In genomic region chr16:68089067-68089466, GRCh38 we compare ENCODE assay signal across 21 cellular contexts. TPM values are rescaled to one million over a fixed set of nuclear protein-coding genes. Genes with fewer than 3 reads are reported as not detected.
A peak's percentile ranks its signal among the peaks of the same experiment; 100 is the strongest.
DNase-seq lines count a peak whose midpoint lies in the region; ATAC-seq, FAIRE-seq and TF ChIP-seq lines count a peak whose summit lies in the region.
"Had no signal": no experiment of that assay in that cellular context is flagged by ENCODE, and none has a peak within 500 bp of the region (broad histone marks: within the 10 kb centered on the region; RNA-seq: fewer than 3 reads in every experiment).

No MANE protein-coding gene starts in this region.

- intact Hi-C loops in MCF 10A (cut with micrococcal nuclease) (no loop called here), mammary epithelial cell (cut with micrococcal nuclease) (loop anchor here (5.0 kb wide), 1 partner anchor 223 kb away; the partner anchor contains the start of genes PRMT7 and SLC7A6OS), GM12878 (cut with micrococcal nuclease; ENCODE audit: unreplicated experiment) (loop anchor here (5.0 kb wide), 1 partner anchor 38 kb away; no protein-coding TSS in a partner anchor), transverse colon (cut with DNase I; ENCODE audit: low total_unique reads) (loop anchor here (10.0 kb wide), 1 partner anchor 146 kb away; the partner anchor contains the start of gene ESRP2), PC-3 (cut with micrococcal nuclease) (loop anchor here (5.0 kb wide), 1 partner anchor 148 kb away; the partner anchor contains the start of gene ESRP2)

- dilution Hi-C loops in mammary epithelial cell (cut with HindIII; ENCODE audit: low sequenced_read_pairs), result no loop called here

- H3K9ac ChIP-seq in mammary epithelial cell (ENCODE audit: insufficient read depth, low read length), result no peak overlapping the region
- H3K9ac ChIP-seq in OCI-LY1 (ENCODE audit: low read length), result no peak overlapping the region
- no peak overlapping the region for H3K9ac ChIP-seq in GM12878 (ENCODE audit: control insufficient read depth, insufficient read depth, low read length)
- no peak overlapping the region for H3K9ac ChIP-seq in PC-3 (ENCODE audit: low read length)

- SMC1A ChIA-PET in GM12878 (lab: Charles Lee; ENCODE audit: uncharacterized antibody, unreplicated experiment), result interaction anchor here (0.7 to 6.6 kb wide), 8 partner anchors 8 to 139 kb away, joined by 3 to 67 read pairs (median 4); no protein-coding TSS in a partner anchor

- H3K4me2 ChIP-seq in mammary epithelial cell (ENCODE audit: insufficient read depth, low read depth, low read length), result no peak overlapping the region
- peak overlapping the region; percentile 44 for H3K4me2 ChIP-seq in OCI-LY1 (ENCODE audit: low read length)
- H3K4me2 ChIP-seq in GM12878 (ENCODE audit: control insufficient read depth, insufficient read depth), result peak overlapping the region; percentile 64
- H3K4me2 ChIP-seq in PC-3 (ENCODE audit: low read length), result no peak overlapping the region

- no peak for TF ChIP-seq RAD21 in GM12878 (IDR thresholded peaks at IDR 0.05; ENCODE audit: insufficient read depth, low read depth, low read length)

- no peaks in the 10 kb centered on the region for H3K9me3 ChIP-seq in mammary epithelial cell (replicated peaks; ENCODE audit: insufficient read depth, low read length)
- no peaks in the 10 kb centered on the region for H3K9me3 ChIP-seq in OCI-LY1 (ENCODE audit: low read length)
- no peaks in the 10 kb centered on the region for H3K9me3 ChIP-seq in GM12878 (replicated peaks; ENCODE audit: control insufficient read depth, insufficient read depth, low read length)
- no peaks in the 10 kb centered on the region for H3K9me3 ChIP-seq in transverse colon
- H3K9me3 ChIP-seq in PC-3 (ENCODE audit: low read length), result no peaks in the 10 kb centered on the region
- no peaks in the 10 kb centered on the region for H3K9me3 ChIP-seq in right atrium auricular region
- H3K9me3 ChIP-seq: adrenal gland, heart right ventricle, thyroid gland had no signal

- H3K27me3 ChIP-seq in mammary epithelial cell (ENCODE audit: insufficient read depth, low read length) (no peaks in the 10 kb centered on the region), OCI-LY1 (ENCODE audit: insufficient read depth, low read length) (no peaks in the 10 kb centered on the region), GM12878 (replicated peaks in 1 of 2; ENCODE audit: control insufficient read depth in 2 of 2, insufficient read depth in 2 of 2, low read length in 1 of 2) (no peaks in the 10 kb centered on the region), transverse colon (no peaks in the 10 kb centered on the region), PC-3 (ENCODE audit: low read length) (no peaks in the 10 kb centered on the region), right atrium auricular region (no peaks in the 10 kb centered on the region)
- H3K27me3 ChIP-seq: adrenal gland, heart right ventricle, thyroid gland had no signal

- DNase-seq in MCF 10A (ENCODE audit: unreplicated experiment), result no peak
- DNase-seq in mammary epithelial cell, result no peak
- DNase-seq in GM12878 (ENCODE audit: low read depth, low spot score), result no peak
- no peak for DNase-seq in stimulated activated naive B cell treated with anti-CD40 and anti-IgM and Interleukin-4, amounts not matched to agents 10 μg/mL and 1 μg/mL and 100 μg/mL, for 72 hours
- DNase-seq in transverse colon, result no peak
- DNase-seq in PC-3, result no peak
- no peak for DNase-seq in right atrium auricular region (ENCODE audit: low spot score)
- DNase-seq: adrenal gland; caudate nucleus; effector CD8-positive, alpha-beta T cell; heart right ventricle; midbrain; NCI-H2081 treated with DMSO at 0.1 percent for 48 hours; NCI-H526; occipital lobe; stimulated activated CD4-positive, alpha-beta T cell treated with anti-CD3 and anti-CD28 coated beads, Interleukin-2, amount 100 ng/mL, for 48 hours; thyroid gland had no signal

- peak overlapping the region; percentile 57 for H3K27ac Mint-ChIP-seq in MCF 10A (ENCODE audit: low read depth, unreplicated experiment)
- peak overlapping the region; percentile 82 for H3K27ac Mint-ChIP-seq in stimulated activated naive B cell treated with anti-CD40 and anti-IgM and Interleukin-4, amounts not matched to agents 10 μg/mL and 1 μg/mL and 100 μg/mL, for 72 hours

- H4K20me1 ChIP-seq in mammary epithelial cell (ENCODE audit: insufficient read depth, low read length), result no peaks in the 10 kb centered on the region
- no peaks in the 10 kb centered on the region; the same call in 1 of the 2 replicates for H4K20me1 ChIP-seq in OCI-LY1 (ENCODE audit: insufficient read depth, low read length)
- H4K20me1 ChIP-seq in GM12878 (ENCODE audit: control insufficient read depth, insufficient read depth), result no peaks in the 10 kb centered on the region
- H4K20me1 ChIP-seq in PC-3 (ENCODE audit: low read length), result peaks cover 8% of the 10 kb centered on the region; the same call in 1 of the 2 replicates

- H2AFZ ChIP-seq in mammary epithelial cell (ENCODE audit: low read depth, low read length) (no peak overlapping the region), OCI-LY1 (ENCODE audit: low read length) (no peak overlapping the region), GM12878 (ENCODE audit: control insufficient read depth, low read depth, low read length) (no peak overlapping the region), PC-3 (ENCODE audit: low read length) (no peak overlapping the region)

- no peak overlapping the region for H3K27ac ChIP-seq in mammary epithelial cell (ENCODE audit: insufficient read depth, low read depth, low read length)
- H3K27ac ChIP-seq in OCI-LY1 (ENCODE audit: low read depth, low read length, poor library complexity, severe bottlenecking), result no peak overlapping the region
- H3K27ac ChIP-seq in GM12878 (ENCODE audit: control insufficient read depth, insufficient read depth), result peak overlapping the region; percentile 42
- no peak overlapping the region for H3K27ac ChIP-seq in transverse colon
- no peak overlapping the region for H3K27ac ChIP-seq in PC-3 (ENCODE audit: low read length)
- no peak overlapping the region for H3K27ac ChIP-seq in right atrium auricular region
- H3K27ac ChIP-seq: adrenal gland, heart right ventricle, SK-N-MC had no signal

- TF ChIP-seq POLR2A in GM12878 (IDR thresholded peaks at IDR 0.05; ENCODE audit: low read depth, low read length), result no peak
- no peak for TF ChIP-seq POLR2A in transverse colon (IDR thresholded peaks at IDR 0.05)

- no peaks in the 10 kb centered on the region for H3K9me3 Mint-ChIP-seq in MCF 10A (ENCODE audit: unreplicated experiment)
- H3K9me3 Mint-ChIP-seq in stimulated activated naive B cell treated with anti-CD40 and anti-IgM and Interleukin-4, amounts not matched to agents 10 μg/mL and 1 μg/mL and 100 μg/mL, for 72 hours, result no peaks in the 10 kb centered on the region

- H3K4me1 Mint-ChIP-seq in MCF 10A (ENCODE audit: insufficient read depth, unreplicated experiment), result peaks cover 48% of the 10 kb centered on the region
- peaks cover 29 to 70% of the 10 kb centered on the region in 2 donors for H3K4me1 Mint-ChIP-seq in stimulated activated naive B cell treated with anti-CD40 and anti-IgM and Interleukin-4, amounts not matched to agents 10 μg/mL and 1 μg/mL and 100 μg/mL, for 72 hours

- H3K4me3 Mint-ChIP-seq in MCF 10A (ENCODE audit: unreplicated experiment), result no peak overlapping the region
- H3K4me3 Mint-ChIP-seq in stimulated activated naive B cell treated with anti-CD40 and anti-IgM and Interleukin-4, amounts not matched to agents 10 μg/mL and 1 μg/mL and 100 μg/mL, for 72 hours, result peak overlapping the region; percentile 30 to 45

- no peak for FAIRE-seq in GM12878 (lab: Jason Lieb, UNC)
- FAIRE-seq: D721Med had no signal

- ATAC-seq in GM12878, result no peak
- ATAC-seq in stimulated activated naive B cell treated with anti-CD40 and anti-IgM and Interleukin-4, amounts not matched to agents 10 μg/mL and 1 μg/mL and 100 μg/mL, for 72 hours (replicated peaks), result no peak
- ATAC-seq in PC-3, result no peak
- ATAC-seq: heart right ventricle, Panc1 had no signal

- TF ChIP-seq CTCF in MCF 10A (IDR thresholded peaks at IDR 0.05; ENCODE audit: unreplicated experiment) (no peak), mammary epithelial cell (conservative IDR thresholded peaks at IDR 0.05 in 1 of 2, IDR thresholded peaks at IDR 0.05 in 1 of 2; ENCODE audit: extremely low read depth in 1 of 2, insufficient read depth in 1 of 2, low read depth in 1 of 2, low read length in 2 of 2) (no peak), OCI-LY1 (IDR thresholded peaks at IDR 0.05; ENCODE audit: low read length) (no peak), GM12878 (IDR thresholded peaks at IDR 0.05 in 2 of 3, conservative IDR thresholded peaks at IDR 0.05 in 1 of 3; ENCODE audit: control insufficient read depth in 2 of 3, extremely low read depth in 1 of 3, insufficient read depth in 1 of 3, low read depth in 3 of 3, low read length in 3 of 3) (no peak), transverse colon (IDR thresholded peaks at IDR 0.05) (no peak), PC-3 (conservative IDR thresholded peaks at IDR 0.05; ENCODE audit: low read depth, low read length) (no peak), right atrium auricular region (IDR thresholded peaks at IDR 0.05) (no peak)

- TF ChIP-seq EP300 in GM12878 (IDR thresholded peaks at IDR 0.05; ENCODE audit: borderline replicate concordance in 1 of 2, control insufficient read depth in 1 of 2, low read depth in 2 of 2, low read length in 2 of 2) (no peak), transverse colon (IDR thresholded peaks at IDR 0.05; ENCODE audit: low read depth) (no peak)

- in situ Hi-C loops in mammary epithelial cell (cut with MboI; ENCODE audit: low sequenced_read_pairs in 2 of 2) (loop anchor here in 1 of 2 donors (25.0 kb wide), 1 partner anchor 248 kb away; no protein-coding TSS in a partner anchor), GM12878 (cut with MboI) (no loop called here), transverse colon (cut with MboI; ENCODE audit: low pct_ligation_motif_present in 1 of 4, low pct_unique_long_range_greater_than_20kb in 1 of 4, low sequenced_read_pairs in 3 of 4) (loop anchor here in 1 of 4 donors (25.0 kb wide), 1 partner anchor 148 kb away; the partner anchor contains the start of genes ESRP2 and PLA2G15)

- H3K36me3 ChIP-seq in mammary epithelial cell (ENCODE audit: insufficient read depth, low read length), result no peaks in the 10 kb centered on the region
- H3K36me3 ChIP-seq in OCI-LY1 (ENCODE audit: insufficient read depth, low read length), result no peaks in the 10 kb centered on the region
- H3K36me3 ChIP-seq in GM12878 (ENCODE audit: control insufficient read depth in 2 of 2, insufficient read depth in 2 of 2, low read length in 1 of 2), result no peaks in the 10 kb centered on the region
- H3K36me3 ChIP-seq in transverse colon, result no peaks in the 10 kb centered on the region
- no peaks in the 10 kb centered on the region for H3K36me3 ChIP-seq in PC-3 (ENCODE audit: low read depth, low read length)
- no peaks in the 10 kb centered on the region for H3K36me3 ChIP-seq in right atrium auricular region
- H3K36me3 ChIP-seq: adrenal gland, heart right ventricle, thyroid gland had no signal

- CTCF ChIA-PET in MCF 10A (lab: Yijun Ruan, JAX), result interaction anchor here (0.5 to 1.0 kb wide), 5 partner anchors 16 to 503 kb away, joined by 3 to 5 read pairs (median 4); no protein-coding TSS in a partner anchor
- CTCF ChIA-PET in mammary epithelial cell (lab: Charles Lee; ENCODE audit: low non-redundant PET), result no interaction called here
- CTCF ChIA-PET in GM12878 (lab: Yijun Ruan, JAX), result interaction anchor here (0.6 to 8.8 kb wide), 6 partner anchors 16 to 139 kb away, joined by 3 to 109 read pairs (median 3); no protein-coding TSS in a partner anchor
- CTCF ChIA-PET in PC-3 (lab: Charles Lee), result no interaction called here

- BruUV-seq in MCF 10A (replicated peaks; lab: Mats Ljungman, UMichigan) (no TSS peak), mammary epithelial cell (replicated peaks; lab: Mats Ljungman, UMichigan) (no TSS peak), GM12878 (replicated peaks; lab: Mats Ljungman, UMichigan) (TSS peak; percentile 5), PC-3 (replicated peaks; lab: Mats Ljungman, UMichigan) (no TSS peak)

- H3K9me2 ChIP-seq in OCI-LY1 (ENCODE audit: low read depth, low read length) (no peaks in the 10 kb centered on the region), PC-3 (replicated peaks; ENCODE audit: low read length) (no peaks in the 10 kb centered on the region)

- POLR2A ChIA-PET in MCF 10A (lab: Yijun Ruan, JAX) (interaction anchor here (0.6 to 7.9 kb wide), 5 partner anchors 17 to 147 kb away, joined by 3 to 104 read pairs (median 4); partner anchors contain the start of gene ESRP2), GM12878 (lab: Charles Lee) (no interaction called here), PC-3 (lab: Charles Lee; ENCODE audit: unreplicated experiment) (no interaction called here)

- H3K4me1 ChIP-seq in mammary epithelial cell (ENCODE audit: insufficient read depth, low read length) (peaks cover 56% of the 10 kb centered on the region), OCI-LY1 (ENCODE audit: insufficient read depth, low read length, severe bottlenecking) (peaks cover 66% of the 10 kb centered on the region), GM12878 (ENCODE audit: control insufficient read depth, insufficient read depth, low read length) (peaks cover 26% of the 10 kb centered on the region), transverse colon (peaks cover 2 to 84% (median 40%) of the 10 kb centered on the region in 4 donors), PC-3 (ENCODE audit: insufficient read depth, low read length) (0 out of 2 replicates have a peak, but pooled peaks cover 9% of the 10 kb centered on the region), right atrium auricular region (peaks cover 0 to 52% of the 10 kb centered on the region in 2 donors)

- H3F3A ChIP-seq in OCI-LY1 (ENCODE audit: insufficient read depth, low read length) (no peaks in the 10 kb centered on the region), PC-3 (ENCODE audit: low read length, unreplicated experiment) (no peaks in the 10 kb centered on the region)

- no peaks in the 10 kb centered on the region for H3K36me3 Mint-ChIP-seq in MCF 10A (ENCODE audit: insufficient read depth, unreplicated experiment)
- H3K36me3 Mint-ChIP-seq in stimulated activated naive B cell treated with anti-CD40 and anti-IgM and Interleukin-4, amounts not matched to agents 10 μg/mL and 1 μg/mL and 100 μg/mL, for 72 hours, result peaks cover 0 to 4% of the 10 kb centered on the region in 2 donors

- RAD21 ChIA-PET in GM12878 (lab: Charles Lee; ENCODE audit: unreplicated experiment), result interaction anchor here (0.7 to 1.1 kb wide), 4 partner anchors 9 to 87 kb away, joined by 3 to 7 read pairs (median 3); no protein-coding TSS in a partner anchor

- 92% methylated on average over 4 of the region's 4 CpGs for WGBS in mammary epithelial cell (ENCODE audit: low coverage, missing lambda C conversion rate)
- WGBS in GM12878 (ENCODE audit: insufficient coverage, insufficient replicate concordance, low lambda C conversion rate, missing lambda C conversion rate), result 94% methylated on average over 4 of the region's 4 CpGs
- WGBS in transverse colon (ENCODE audit: low coverage in 1 of 2), 2 donors, result 77 to 83% methylated on average over 4 of the region's 4 CpGs

- peaks cover 80% of the 10 kb centered on the region for H3K79me2 ChIP-seq in mammary epithelial cell (ENCODE audit: insufficient read depth, low read length)
- peaks cover 69% of the 10 kb centered on the region for H3K79me2 ChIP-seq in OCI-LY1 (ENCODE audit: insufficient read depth, low read length)
- H3K79me2 ChIP-seq in GM12878 (ENCODE audit: control insufficient read depth, insufficient read depth, low read length), result peaks cover 81% of the 10 kb centered on the region
- peaks cover 82% of the 10 kb centered on the region for H3K79me2 ChIP-seq in PC-3 (ENCODE audit: low read length)

- H3K4me3 ChIP-seq in mammary epithelial cell (replicated peaks in 1 of 3; ENCODE audit: insufficient read depth in 1 of 3, low read depth in 2 of 3, low read length in 3 of 3) (no peak overlapping the region), OCI-LY1 (ENCODE audit: low read depth, low read length, poor library complexity, severe bottlenecking) (no peak overlapping the region), GM12878 (peak overlapping the region; percentile 53; the same call in 1 of the 2 replicates), transverse colon (no peak overlapping the region), PC-3 (ENCODE audit: low read length) (no peak overlapping the region), right atrium auricular region (no peak overlapping the region)
- H3K4me3 ChIP-seq: adrenal gland, heart right ventricle, SK-N-MC, thyroid gland had no signal

- H3K27me3 Mint-ChIP-seq in MCF 10A (ENCODE audit: insufficient read depth, unreplicated experiment), result no peaks in the 10 kb centered on the region
- H3K27me3 Mint-ChIP-seq in stimulated activated naive B cell treated with anti-CD40 and anti-IgM and Interleukin-4, amounts not matched to agents 10 μg/mL and 1 μg/mL and 100 μg/mL, for 72 hours, result no peaks in the 10 kb centered on the region

RNA-seq across cellular contexts. Expression of gene NFATC3, which starts 3.9 kb away (rescaled TPM):
- total RNA-seq in MCF 10A (2022), result 18.5 and 24.1 TPM in 2 replicates
- total RNA-seq in mammary epithelial cell, result 10 to 100 TPM; 19.2 to 27.3 TPM
- 9.9 TPM for polyA plus RNA-seq in mammary epithelial cell
- 46.6 TPM for polyA minus RNA-seq in mammary epithelial cell
- total RNA-seq in GM12878 (2013; cell fraction: nucleolus; rRNA removed), result 72.1 and 76.3 TPM in 2 replicates
- total RNA-seq in GM12878 (2014; rRNA removed), result 25.8 and 27.6 TPM in 2 replicates
- 21.2 and 23.2 TPM in 2 replicates for total RNA-seq in GM12878 (2014; rRNA removed; fragmentation: Illumina TruSeq; extraction: Trizol)
- 37.6 and 37.8 TPM in 2 replicates for total RNA-seq in GM12878 (2021)
- 8.0 TPM for polyA plus RNA-seq in GM12878 (2011; ENCODE audit: low read depth)
- polyA plus RNA-seq in GM12878 (2011; rRNA removed), result 31.3 and 34.7 TPM in 2 replicates
- 26.9 and 27.8 TPM in 2 replicates for polyA plus RNA-seq in GM12878 (2011; cell fraction: cytosol; rRNA removed)
- 18.5 and 19.7 TPM in 2 replicates for polyA plus RNA-seq in GM12878 (2011; cell fraction: nucleus; rRNA removed)
- polyA plus RNA-seq in GM12878 (2012), result 9.8 and 10.5 TPM in 2 replicates
- polyA plus RNA-seq in GM12878 (2014; fragmentation: Illumina TruSeq; extraction: Trizol), result 24.4 and 29.5 TPM in 2 replicates
- 1 to 10 TPM; 4.2 to 5.5 TPM for polyA plus RNA-seq in GM12878 (2014; fragmentation: Nextera tagmentation; extraction: Ambion mirVana)
- polyA plus RNA-seq in GM12878 (2014; rRNA removed), result 20.9 and 23.6 TPM in 2 replicates
- 10 to 100 TPM; 25.4 to 32.2 TPM for polyA plus RNA-seq in GM12878 (2016; fragmentation: Nextera tagmentation; extraction: Ambion mirVana)
- 113 and 115 TPM in 2 replicates for polyA minus RNA-seq in GM12878 (2011; rRNA and poly(A)+ RNA removed)
- polyA minus RNA-seq in GM12878 (2011; cell fraction: cytosol; rRNA and poly(A)+ RNA removed), result 29.3 and 32.2 TPM in 2 replicates
- 27.4 and 39.6 TPM in 2 replicates for polyA minus RNA-seq in GM12878 (2011; cell fraction: nucleus; rRNA and poly(A)+ RNA removed)
- total RNA-seq in transverse colon, result 100 to 1,000 TPM in 1 of 4 donors, 10 to 100 TPM in 3; 27.5 to 107 (median 41.6) TPM
- total RNA-seq in PC-3 (2014; rRNA removed), result 12.1 and 14.5 TPM in 2 replicates
- total RNA-seq in right atrium auricular region, result 10 to 100 TPM; 24.5 to 45.0 TPM

Comparison
In these comparisons a context has a peak if more than half of its experiments do, and no peak if none do; other contexts are left out.
1. CTCF ChIA-PET loops: an anchor here in MCF 10A (0.5 to 1.0 kb wide) and GM12878 (0.6 to 8.8 kb wide); none called in mammary epithelial cell and PC-3.
2. H3K4me2 ChIP-seq: peak in OCI-LY1 (single experiment) and GM12878 (single experiment); none in mammary epithelial cell (single experiment) and PC-3 (single experiment).